8 cellular contexts compared by ENCODE assay signal in genomic region chr21:10325546-10325945, GRCh38.
DNase-seq lines count a peak whose midpoint lies in the region; ATAC-seq and TF ChIP-seq lines count a peak whose summit lies in the region.
"Not testable (repeated sequence)": the region's sequence is repeated elsewhere in the genome, so short reads cannot be mapped to it uniquely, and the experiment has no call there.

No MANE protein-coding gene starts in this region.

- not testable (repeated sequence) for H3K4me3 ChIP-seq in epithelial cell of proximal tubule (ENCODE audit: low read depth, low read length); lung

- peak; percentile 82 for DNase-seq in CD14-positive monocyte (ENCODE audit: low spot score)
- DNase-seq in NCI-H226, result peak; percentile 88
- peak; percentile 28 for DNase-seq in activated T-helper 1 cell treated with anti-CD3 and anti-CD28 coated beads, Interleukin-12 subunit alpha, Interleukin-12 subunit beta, Interleukin-2, Interleukin-4 antibody, amounts not matched to agents 30 ng/mL and 10 ng/mL and 1 ng/mL, durations not matched to agents 14 hours and 24 hours and 36 hours (ENCODE audit: low spot score)
- DNase-seq in epithelial cell of proximal tubule (ENCODE audit: low read depth), result peak; percentile 93
- DNase-seq in lung (ENCODE audit: low spot score), result peak; percentile 28
- DNase-seq in stimulated activated CD8-positive, alpha-beta memory T cell treated with anti-CD3 and anti-CD28 coated beads, Interleukin-4, amount 100 ng/mL, for 48 hours, result peak; percentile 49

- H3K27ac Mint-ChIP-seq in CD14-positive monocyte; activated T-helper 1 cell treated with anti-CD3 and anti-CD28 coated beads, Interleukin-12 subunit alpha, Interleukin-12 subunit beta, Interleukin-2, Interleukin-4 antibody, amounts not matched to agents 30 ng/mL and 10 ng/mL and 1 ng/mL, durations not matched to agents 14 hours and 24 hours and 36 hours: not testable (repeated sequence)

- peak; percentile 67 for ATAC-seq in GM21390 (IDR thresholded peaks at IDR 0.05; ENCODE audit: unreplicated experiment)
- peak; percentile 70 for ATAC-seq in HG03060 (IDR thresholded peaks at IDR 0.05; ENCODE audit: low read depth, unreplicated experiment)
- ATAC-seq in lung (ENCODE audit: insufficient read depth, low FRiP score), result not testable (repeated sequence)

- peaks cover 9 to 10% of the 10 kb centered on the region in 2 donors for H3K9me3 ChIP-seq in lung (ENCODE audit: control insufficient read depth in 2 of 2, insufficient read depth in 1 of 2, low read length in 1 of 2)

- 66 to 74% methylated on average over 5 of the region's 5 CpGs for WGBS in lung, 2 donors

- H3K9me3 Mint-ChIP-seq in CD14-positive monocyte, result peaks cover 12 to 43% (median 35%) of the 10 kb centered on the region in 7 donors
- peaks cover 50% of the 10 kb centered on the region for H3K9me3 Mint-ChIP-seq in activated T-helper 1 cell treated with anti-CD3 and anti-CD28 coated beads, Interleukin-12 subunit alpha, Interleukin-12 subunit beta, Interleukin-2, Interleukin-4 antibody, amounts not matched to agents 30 ng/mL and 10 ng/mL and 1 ng/mL, durations not matched to agents 14 hours and 24 hours and 36 hours

- H3K36me3 ChIP-seq in lung (ENCODE audit: control insufficient read depth in 2 of 2, insufficient read depth in 2 of 2, low read length in 2 of 2), result not testable (repeated sequence)

- H3K36me3 Mint-ChIP-seq in CD14-positive monocyte; activated T-helper 1 cell treated with anti-CD3 and anti-CD28 coated beads, Interleukin-12 subunit alpha, Interleukin-12 subunit beta, Interleukin-2, Interleukin-4 antibody, amounts not matched to agents 30 ng/mL and 10 ng/mL and 1 ng/mL, durations not matched to agents 14 hours and 24 hours and 36 hours (ENCODE audit: low read depth): not testable (repeated sequence)

- TF ChIP-seq CTCF in CD14-positive monocyte (IDR thresholded peaks at IDR 0.05); lung (IDR thresholded peaks at IDR 0.05; ENCODE audit: control extremely low read depth, extremely low read depth): not testable (repeated sequence)
- peak; percentile 7 for TF ChIP-seq CTCF in epithelial cell of proximal tubule (conservative IDR thresholded peaks at IDR 0.05; ENCODE audit: low read depth, low read length)

- not testable (repeated sequence) for H3K4me1 ChIP-seq in lung (ENCODE audit: control insufficient read depth in 2 of 2, insufficient read depth in 2 of 2, low read length in 2 of 2)

- intact Hi-C loops in CD14-positive monocyte (cut with micrococcal nuclease); activated T-helper 1 cell treated with anti-CD3 and anti-CD28 coated beads, Interleukin-12 subunit alpha, Interleukin-12 subunit beta, Interleukin-2, Interleukin-4 antibody, amounts not matched to agents 30 ng/mL and 10 ng/mL and 1 ng/mL, durations not matched to agents 14 hours and 24 hours and 36 hours (cut with micrococcal nuclease): not testable (repeated sequence)

- not testable (repeated sequence) for H3K27ac ChIP-seq in lung (ENCODE audit: low read depth in 1 of 2, low read length in 1 of 2)

- not testable (repeated sequence) for H3K4me1 Mint-ChIP-seq in CD14-positive monocyte; activated T-helper 1 cell treated with anti-CD3 and anti-CD28 coated beads, Interleukin-12 subunit alpha, Interleukin-12 subunit beta, Interleukin-2, Interleukin-4 antibody, amounts not matched to agents 30 ng/mL and 10 ng/mL and 1 ng/mL, durations not matched to agents 14 hours and 24 hours and 36 hours (ENCODE audit: low read depth)

- H3K4me3 Mint-ChIP-seq in CD14-positive monocyte; activated T-helper 1 cell treated with anti-CD3 and anti-CD28 coated beads, Interleukin-12 subunit alpha, Interleukin-12 subunit beta, Interleukin-2, Interleukin-4 antibody, amounts not matched to agents 30 ng/mL and 10 ng/mL and 1 ng/mL, durations not matched to agents 14 hours and 24 hours and 36 hours: not testable (repeated sequence)

- not testable (repeated sequence) for H3K27me3 ChIP-seq in lung (ENCODE audit: control insufficient read depth, insufficient read depth)

- not testable (repeated sequence) for H3K27me3 Mint-ChIP-seq in CD14-positive monocyte (ENCODE audit: low read depth in 3 of 3); activated T-helper 1 cell treated with anti-CD3 and anti-CD28 coated beads, Interleukin-12 subunit alpha, Interleukin-12 subunit beta, Interleukin-2, Interleukin-4 antibody, amounts not matched to agents 30 ng/mL and 10 ng/mL and 1 ng/mL, durations not matched to agents 14 hours and 24 hours and 36 hours (ENCODE audit: insufficient read depth)

Comparison
In these comparisons a context has a peak if more than half of its experiments do, and no peak if none do; other contexts are left out.
1. DNase-seq: peak in every context shown above with its lines; median percentile 93 in epithelial cell of proximal tubule; 88 in NCI-H226; 82 in CD14-positive monocyte; 49 in stimulated activated CD8-positive, alpha-beta memory T cell treated with anti-CD3 and anti-CD28 coated beads, Interleukin-4, amount 100 ng/mL, for 48 hours; 28 in activated T-helper 1 cell treated with anti-CD3 and anti-CD28 coated beads, Interleukin-12 subunit alpha, Interleukin-12 subunit beta, Interleukin-2, Interleukin-4 antibody, amounts not matched to agents 30 ng/mL and 10 ng/mL and 1 ng/mL, durations not matched to agents 14 hours and 24 hours and 36 hours; 28 in lung.